ENCODE assay signal across 8 cellular contexts in the genomic region with DNA sequence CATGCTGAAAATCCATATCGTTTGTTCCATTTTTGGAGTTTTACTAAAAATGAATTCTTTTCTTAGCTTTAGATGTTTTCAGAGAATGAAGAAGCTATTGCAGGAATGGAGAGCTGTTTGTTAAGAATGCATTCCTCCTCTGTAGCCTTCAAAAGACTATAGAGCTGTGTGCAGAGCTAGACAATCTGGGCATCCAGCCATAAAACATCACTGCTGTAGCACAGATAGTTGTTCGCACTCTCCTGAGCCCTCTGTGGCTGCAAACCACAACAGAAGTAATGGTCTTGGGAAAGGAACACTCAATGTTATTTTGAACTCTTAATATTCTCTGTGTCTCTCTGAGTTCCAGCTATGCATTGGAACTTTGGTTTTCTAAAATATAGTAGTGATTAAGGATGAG. TPM values are rescaled to one million over a fixed set of nuclear protein-coding genes. Genes with fewer than 3 reads are reported as not detected.
DNase-seq lines count a peak whose midpoint lies in the region; ATAC-seq and TF ChIP-seq lines count a peak whose summit lies in the region.

No MANE protein-coding gene starts in this region.

- no peaks in the 10 kb centered on the region for H3K27me3 Mint-ChIP-seq in neural crest cell (ENCODE audit: low read depth)

- peak; percentile 80 for DNase-seq in AG08396 (ENCODE audit: low spot score)
- DNase-seq in HUDEP-2 (lab: John Stamatoyannopoulos, UW; ENCODE audit: unreplicated experiment in 76 of 76) = peak in 66 of 76 experiments; percentile 9 to 81 (median 52)
- peak in 3 of 5 donors; percentile 33 to 47 (median 35) for DNase-seq in T-helper 1 cell
- peak; percentile 21 to 42 for DNase-seq in dermis microvascular lymphatic vessel endothelial cell (ENCODE audit: low read depth in 2 of 2)
- DNase-seq in neural crest cell (ENCODE audit: low read depth, low spot score) = no peak
- no peak for DNase-seq in NCI-H1436 (lab: John Stamatoyannopoulos, UW)
- DNase-seq in DMS53 treated with DMSO at 0.1 percent for 48 hours (lab: John Stamatoyannopoulos, UW; ENCODE audit: unreplicated experiment) = no peak

- H3K36me3 Mint-ChIP-seq in neural crest cell (ENCODE audit: low read depth) = no peaks in the 10 kb centered on the region

- H3K9me3 Mint-ChIP-seq in neural crest cell = no peaks in the 10 kb centered on the region

- H3K27ac Mint-ChIP-seq in neural crest cell (ENCODE audit: unreplicated experiment) = no peak overlapping the region

- no peak for TF ChIP-seq CTCF in neural crest cell (conservative IDR thresholded peaks at IDR 0.05)

- ATAC-seq in GM19351 (IDR thresholded peaks at IDR 0.05; ENCODE audit: unreplicated experiment) = no peak

- peak overlapping the region; percentile 68 for H3K4me3 Mint-ChIP-seq in neural crest cell

- H3K4me1 Mint-ChIP-seq in neural crest cell = peaks cover 55% of the 10 kb centered on the region

RNA-seq across cellular contexts. Expression of a gene that starts 4.9 kb away (rescaled TPM):
- total RNA-seq in dermis microvascular lymphatic vessel endothelial cell = 5.5 and 7.2 TPM in 2 replicates
- 31.6 and 40.5 TPM in 2 replicates for total RNA-seq in neural crest cell

Comparison
In these comparisons a context has a peak if more than half of its experiments do, and no peak if none do; other contexts are left out.
1. DNase-seq: peak in AG08396 (single experiment), HUDEP-2 (66 of 76), T-helper 1 cell (3 of 5) and dermis microvascular lymphatic vessel endothelial cell (2 of 2); none in neural crest cell (single experiment), NCI-H1436 (single experiment) and DMS53 treated with DMSO at 0.1 percent for 48 hours (single experiment).